In the genomic region with DNA sequence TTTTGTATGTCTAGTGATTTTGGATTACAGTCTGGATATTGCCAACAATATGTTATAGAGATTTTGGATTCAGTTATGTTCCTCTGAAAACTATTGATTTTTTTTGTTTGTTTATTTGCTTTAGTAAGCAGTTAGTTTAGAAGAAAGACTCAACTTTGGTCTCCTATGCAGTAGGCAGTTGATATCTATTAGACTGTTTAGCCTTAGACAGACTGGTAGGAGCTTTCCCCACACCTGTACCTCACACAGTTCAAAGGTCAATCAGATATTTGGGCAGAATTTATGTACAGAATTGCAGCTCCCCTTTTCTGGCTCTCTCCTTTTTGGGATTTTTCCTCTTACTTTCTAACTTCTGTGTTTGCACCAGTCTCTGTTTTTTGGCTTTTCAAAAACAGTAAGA, we compare ENCODE assay signal across 35 cellular contexts. TPM values are rescaled to one million over a fixed set of nuclear protein-coding genes. Genes with fewer than 3 reads are reported as not detected.
DNase-seq lines count a peak whose midpoint lies in the region; ATAC-seq, FAIRE-seq and TF ChIP-seq lines count a peak whose summit lies in the region.
"Had no signal": no experiment of that assay in that cellular context is flagged by ENCODE, and none has a peak within 500 bp of the region (broad histone marks: within the 10 kb centered on the region; RNA-seq: fewer than 3 reads in every experiment).

No MANE protein-coding gene starts in this region.

- H3K36me3 ChIP-seq in breast epithelium (no peaks in the 10 kb centered on the region), HepG2 (replicated peaks in 1 of 2; ENCODE audit: control insufficient read depth in 1 of 2, insufficient read depth in 2 of 2, low read length in 2 of 2) (no peaks in the 10 kb centered on the region), liver (ENCODE audit: control insufficient read depth in 4 of 4, insufficient read depth in 3 of 4, low read depth in 1 of 4, low read length in 3 of 4) (no peaks in the 10 kb centered on the region)
- H3K36me3 ChIP-seq: BE2C; BLaER1; BLaER1 treated with 17β-estradiol and CSF1 and Interleukin-3, amounts not matched to agents 10 nM and 100 nM had no signal

- no peak for TF ChIP-seq CTCF in MCF 10A (IDR thresholded peaks at IDR 0.05; ENCODE audit: unreplicated experiment)
- TF ChIP-seq CTCF in breast epithelium (IDR thresholded peaks at IDR 0.05), result no peak
- no peak for TF ChIP-seq CTCF in HepG2 (CRISPR knock-in tag; IDR thresholded peaks at IDR 0.05)
- no peak for TF ChIP-seq CTCF in liver (IDR thresholded peaks at IDR 0.05; ENCODE audit: low read depth, low read length, missing input control)

- H3K4me3 ChIP-seq in breast epithelium, result no peak overlapping the region
- no peak overlapping the region for H3K4me3 ChIP-seq in HepG2 (replicated peaks in 1 of 3; ENCODE audit: insufficient read depth in 1 of 3, low read depth in 2 of 3, low read length in 3 of 3)
- no peak overlapping the region for H3K4me3 ChIP-seq in liver (ENCODE audit: low read depth in 1 of 3, low read length in 3 of 3)
- H3K4me3 ChIP-seq: A549; BLaER1; BLaER1 treated with 17β-estradiol and CSF1 and Interleukin-3, amounts not matched to agents 10 nM and 100 nM had no signal

- peaks cover 96% of the 10 kb centered on the region for H3K36me3 Mint-ChIP-seq in MCF 10A (ENCODE audit: insufficient read depth, unreplicated experiment)
- H3K36me3 Mint-ChIP-seq: CD4-positive, alpha-beta memory T cell; CD4-positive, CD25-positive, alpha-beta regulatory T cell; CD8-positive, alpha-beta T cell had no signal

- no peak for TF ChIP-seq EP300 in HepG2 (IDR thresholded peaks at IDR 0.05; ENCODE audit: low read depth in 2 of 2, low read length in 2 of 2)
- TF ChIP-seq EP300 in HepG2 (CRISPR knock-in tag; IDR thresholded peaks at IDR 0.05; ENCODE audit: borderline replicate concordance), result no peak

- intact Hi-C loops in MCF 10A (cut with micrococcal nuclease) (no loop called here), breast epithelium (cut with DNase I; ENCODE audit: low total_unique reads) (no loop called here), HepG2 (cut with micrococcal nuclease; ENCODE audit: unreplicated experiment) (no loop called here), left colon (cut with DNase I, micrococcal nuclease) (no loop called here)

- H3K4me1 Mint-ChIP-seq in MCF 10A (ENCODE audit: insufficient read depth, unreplicated experiment), result peaks cover 50% of the 10 kb centered on the region
- H3K4me1 Mint-ChIP-seq: CD8-positive, alpha-beta memory T cell had no signal

- ATAC-seq in left lobe of liver (peak; percentile 45), HepG2 (peak; percentile 47; the same call in 1 of the 3 replicates), left colon (no peak)
- ATAC-seq: A549; CD8-positive, alpha-beta T cell had no signal

- no peak overlapping the region for H3K4me2 ChIP-seq in HepG2 (ENCODE audit: low read depth, low read length)
- H3K4me2 ChIP-seq: A549; BLaER1; BLaER1 treated with 17β-estradiol and CSF1 and Interleukin-3, amounts not matched to agents 10 nM and 100 nM had no signal

- H3K79me2 ChIP-seq in HepG2 (ENCODE audit: insufficient read depth, low read length), result no peaks in the 10 kb centered on the region

- no peaks in the 10 kb centered on the region for H3K27me3 ChIP-seq in breast epithelium
- no peaks in the 10 kb centered on the region; a peak in 1 of 5 replicates for H3K27me3 ChIP-seq in HepG2 (ENCODE audit: control insufficient read depth in 1 of 2, insufficient read depth in 2 of 2, low read length in 2 of 2)
- no peaks in the 10 kb centered on the region for H3K27me3 ChIP-seq in liver (ENCODE audit: control insufficient read depth in 4 of 4, insufficient read depth in 4 of 4, low read length in 3 of 4)
- H3K27me3 ChIP-seq: BE2C; BLaER1; BLaER1 treated with 17β-estradiol and CSF1 and Interleukin-3, amounts not matched to agents 10 nM and 100 nM had no signal

- no peaks in the 10 kb centered on the region for H3K27me3 Mint-ChIP-seq in MCF 10A (ENCODE audit: insufficient read depth, unreplicated experiment)
- H3K27me3 Mint-ChIP-seq: B cell; CD4-positive, alpha-beta memory T cell; CD4-positive, alpha-beta T cell; CD8-positive, alpha-beta memory T cell had no signal

- H3K9me3 ChIP-seq in breast epithelium, result no peaks in the 10 kb centered on the region
- no peaks in the 10 kb centered on the region for H3K9me3 ChIP-seq in HepG2 (ENCODE audit: low read length)
- peaks cover 0 to 3% (median 0%) of the 10 kb centered on the region in 4 donors for H3K9me3 ChIP-seq in liver (ENCODE audit: control insufficient read depth in 4 of 4, low read length in 3 of 4)
- H3K9me3 ChIP-seq: A549, BE2C, BLaER1, Caco-2 had no signal

- no peak for DNase-seq in MCF 10A (ENCODE audit: unreplicated experiment)
- no peak for DNase-seq in breast epithelium (ENCODE audit: low spot score in 2 of 2)
- no peak for DNase-seq in left lobe of liver (ENCODE audit: low spot score)
- no peak for DNase-seq in HepG2 (ENCODE audit: low spot score)
- DNase-seq in activated T-cell treated with anti-CD3 and anti-CD28 coated beads, Interleukin-2, amount 50 U/mL, for 1 hour, result no peak
- DNase-seq in left colon, result no peak
- no peak for DNase-seq in AML-193 (lab: John Stamatoyannopoulos, UW)
- DNase-seq: 8988T; ACHN; BE2C; C1 segment of cervical spinal cord; Caco-2; Calu3; CD4-positive, alpha-beta memory T cell; CD4-positive, alpha-beta T cell; CD4-positive, CD25-positive, alpha-beta regulatory T cell; CD8-positive, alpha-beta memory T cell; CD8-positive, alpha-beta T cell; COR-L47; DMS 273 treated with DMSO at 0.1 percent for 48 hours; DMS153; DMS53; DMS79; DMS79 treated with DMSO at 0.1 percent for 48 hours; DND-41; EL had no signal

- H3K27ac ChIP-seq in breast epithelium (no peak overlapping the region), HepG2 (ENCODE audit: extremely low read length, insufficient read depth, low read length) (no peak overlapping the region), liver (ENCODE audit: low read depth in 1 of 2, low read length in 2 of 2) (no peak overlapping the region)
- H3K27ac ChIP-seq: 22Rv1; A549; BLaER1; BLaER1 treated with 17β-estradiol and CSF1 and Interleukin-3, amounts not matched to agents 10 nM and 100 nM; C4-2B had no signal

- TF ChIP-seq POLR2A in breast epithelium (IDR thresholded peaks at IDR 0.05), result no peak
- no peak for TF ChIP-seq POLR2A in HepG2 (IDR thresholded peaks at IDR 0.05; ENCODE audit: insufficient read depth in 1 of 2, low read depth in 2 of 2, low read length in 2 of 2)

- no peak overlapping the region for H3K9ac ChIP-seq in HepG2 (ENCODE audit: insufficient read depth, low read depth, low read length)
- H3K9ac ChIP-seq in liver (ENCODE audit: low read depth in 1 of 2, low read length in 2 of 2), result no peak overlapping the region
- H3K9ac ChIP-seq: BLaER1; BLaER1 treated with 17β-estradiol and CSF1 and Interleukin-3, amounts not matched to agents 10 nM and 100 nM had no signal

- H3K4me3 Mint-ChIP-seq in MCF 10A (ENCODE audit: unreplicated experiment), result no peak overlapping the region
- H3K4me3 Mint-ChIP-seq: B cell; CD14-positive monocyte; CD4-positive, alpha-beta memory T cell; CD4-positive, alpha-beta T cell; CD4-positive, CD25-positive, alpha-beta regulatory T cell; CD8-positive, alpha-beta memory T cell; CD8-positive, alpha-beta T cell had no signal

- BruUV-seq in MCF 10A (replicated peaks; lab: Mats Ljungman, UMichigan) (no TSS peak), HepG2 (replicated peaks; lab: Mats Ljungman, UMichigan) (no TSS peak)

- H3K4me1 ChIP-seq in breast epithelium, result peaks cover 0 to 7% of the 10 kb centered on the region in 2 donors
- H3K4me1 ChIP-seq in HepG2 (ENCODE audit: insufficient read depth, low read length), result peaks cover 11% of the 10 kb centered on the region
- H3K4me1 ChIP-seq in liver (ENCODE audit: control insufficient read depth in 4 of 4, insufficient read depth in 4 of 4, low read length in 3 of 4), result peaks cover 0 to 4% (median 2%) of the 10 kb centered on the region in 4 donors
- H3K4me1 ChIP-seq: BE2C had no signal

- TF ChIP-seq RAD21 in HepG2 (CRISPR knock-in tag; IDR thresholded peaks at IDR 0.05) (no peak), liver (IDR thresholded peaks at IDR 0.05) (peak in 1 of 2 donors; percentile 17)

- no peak overlapping the region for H2AFZ ChIP-seq in HepG2 (ENCODE audit: low read length)

- POLR2A ChIA-PET in MCF 10A (lab: Yijun Ruan, JAX) (interaction anchor here (0.7 to 1.8 kb wide), 8 partner anchors 10 to 248 kb away, joined by 3 to 15 read pairs (median 4); a partner anchor contains a TSS), HepG2 (lab: Yijun Ruan, JAX) (interaction anchor here (1.0 to 1.3 kb wide), 2 partner anchors 138 to 248 kb away, joined by 3 read pairs; a partner anchor contains a TSS)

- peak overlapping the region; percentile 75 for H3K27ac Mint-ChIP-seq in MCF 10A (ENCODE audit: low read depth, unreplicated experiment)
- H3K27ac Mint-ChIP-seq: B cell; CD14-positive monocyte; CD4-positive, alpha-beta memory T cell; CD4-positive, alpha-beta T cell; CD4-positive, CD25-positive, alpha-beta regulatory T cell; CD8-positive, alpha-beta memory T cell; CD8-positive, alpha-beta T cell had no signal

- no peak for FAIRE-seq in HepG2 (lab: Jason Lieb, UNC)
- FAIRE-seq: A549, D721Med had no signal

- CTCF ChIA-PET in MCF 10A (lab: Yijun Ruan, JAX) (interaction anchor here (0.5 to 2.0 kb wide), 4 partner anchors 14 to 247 kb away, joined by 3 to 14 read pairs (median 5); a partner anchor contains a TSS), HepG2 (lab: Yijun Ruan, JAX; ENCODE audit: low intra/inter-chr PET ratio, low total read pairs) (no interaction called here)

- no peaks in the 10 kb centered on the region for H3K9me3 Mint-ChIP-seq in MCF 10A (ENCODE audit: unreplicated experiment)
- H3K9me3 Mint-ChIP-seq: CD4-positive, alpha-beta T cell; CD8-positive, alpha-beta memory T cell; CD8-positive, alpha-beta T cell had no signal

- in situ Hi-C loops in HepG2 (cut with HindIII; ENCODE audit: extremely low pct_ligation_motif_present, low pct_unique_long_range_greater_than_20kb), result loop anchor here (25.0 kb wide), 1 partner anchor 613 kb away; no protein-coding TSS in a partner anchor

- H4K20me1 ChIP-seq in HepG2 (ENCODE audit: insufficient read depth, low read length), result no peaks in the 10 kb centered on the region
- H4K20me1 ChIP-seq: BLaER1; BLaER1 treated with 17β-estradiol and CSF1 and Interleukin-3, amounts not matched to agents 10 nM and 100 nM had no signal

RNA-seq across cellular contexts. Expression of a gene that starts 42.3 kb away (rescaled TPM):
- total RNA-seq in MCF 10A (2022) (158 and 163 TPM in 2 replicates), breast epithelium (1 to 10 TPM; 1.6 to 2.2 (median 1.6) TPM), left lobe of liver (6.9 TPM), HepG2 (2016; rRNA removed; fragmentation: Illumina TruSeq; extraction: Trizol) (0.22 and 0.34 TPM in 2 replicates), liver (1 to 10 TPM in 1 of 2 donors, under 1 TPM in 1; 0.14 to 1.3 TPM), left colon (1 to 10 TPM in 1 of 2 donors, under 1 TPM in 1; 0.89 to 1.3 TPM)
- total RNA-seq in HepG2 (2016; cell fraction: cytosol; rRNA removed; fragmentation: Illumina TruSeq; extraction: Trizol; ENCODE audit: low read depth), result 0.53 and 0.91 TPM in 2 replicates
- 0.42 and 0.48 TPM in 2 replicates for total RNA-seq in HepG2 (2016; cell fraction: insoluble cytoplasmic fraction; rRNA removed; fragmentation: Illumina TruSeq; extraction: Trizol)
- total RNA-seq in HepG2 (2016; cell fraction: membrane; rRNA removed; fragmentation: Illumina TruSeq; extraction: Trizol), result 0.37 and 0.45 TPM in 2 replicates
- total RNA-seq in HepG2 (2016; cell fraction: nucleus; rRNA removed; fragmentation: Illumina TruSeq; extraction: Trizol), result 0.68 and 1.5 TPM in 2 replicates
- polyA plus RNA-seq in HepG2 (2011; rRNA removed) (0.32 and 0.37 TPM in 2 replicates), liver (under 1 TPM; 0.14 to 0.53 TPM)
- polyA plus RNA-seq in HepG2 (2011; cell fraction: cytosol; rRNA removed), result 0.22 and 0.24 TPM in 2 replicates
- 0.63 and 0.69 TPM in 2 replicates for polyA plus RNA-seq in HepG2 (2011; cell fraction: nucleus; rRNA removed)
- 0.17 and 0.27 TPM in 2 replicates for polyA plus RNA-seq in HepG2 (2012)
- polyA plus RNA-seq in HepG2 (2016; cell fraction: cytosol; fragmentation: Illumina TruSeq; extraction: Trizol; ENCODE audit: low read depth), result 0.06 TPM in 1 of 2 replicates, not detected in the other
- polyA plus RNA-seq in HepG2 (2016; cell fraction: insoluble cytoplasmic fraction; fragmentation: Illumina TruSeq; extraction: Trizol; ENCODE audit: low read depth), result 0.34 and 0.61 TPM in 2 replicates
- polyA plus RNA-seq in HepG2 (2016; cell fraction: membrane; fragmentation: Illumina TruSeq; extraction: Trizol; ENCODE audit: low read depth), result 0.15 and 0.18 TPM in 2 replicates
- polyA plus RNA-seq in HepG2 (2016; cell fraction: nucleus; fragmentation: Illumina TruSeq; extraction: Trizol; ENCODE audit: insufficient read depth, low read depth), result 1.2 and 1.8 TPM in 2 replicates
- polyA minus RNA-seq in HepG2 (2011; rRNA and poly(A)+ RNA removed; ENCODE audit: low replicate concordance), result 2.0 and 67.6 TPM in 2 replicates
- polyA minus RNA-seq in HepG2 (2011; cell fraction: cytosol; rRNA and poly(A)+ RNA removed), result 0.40 and 0.62 TPM in 2 replicates
- 3.1 and 4.8 TPM in 2 replicates for polyA minus RNA-seq in HepG2 (2011; cell fraction: nucleus; rRNA and poly(A)+ RNA removed)

Comparison
In these comparisons a context has a peak if more than half of its experiments do, and no peak if none do; other contexts are left out.
1. RNA of a gene that starts 42.3 kb away (total RNA-seq): 158 to 163 TPM in MCF 10A; 6.9 TPM in left lobe of liver (single experiment), 1.6 to 2.2 TPM in breast epithelium, 0.14 to 1.3 TPM in liver, 0.89 to 1.3 TPM in left colon and 0.22 to 1.5 TPM in HepG2; every median in the first group is over 10 times any median in the second.